In the genomic region with DNA sequence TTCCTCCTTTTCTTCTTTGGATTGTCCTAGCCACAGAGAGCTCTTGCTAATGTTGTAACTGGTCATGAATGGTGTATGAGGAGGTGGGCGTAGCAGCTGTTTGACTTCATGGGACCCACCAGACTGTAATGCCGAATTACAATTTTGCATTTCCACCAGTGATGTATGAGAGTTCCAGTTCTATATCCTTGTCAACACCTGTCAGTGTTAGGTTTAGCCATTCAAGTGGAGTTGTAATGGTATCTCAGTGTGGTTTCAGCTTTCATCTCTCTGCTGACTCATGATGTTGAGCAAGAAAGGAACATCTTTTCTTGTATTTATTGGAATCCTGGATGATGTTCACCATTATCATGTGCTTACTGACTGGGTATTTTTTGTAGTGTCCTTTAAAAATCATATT, we compare ENCODE assay signal across 8 cellular contexts. TPM values are rescaled to one million over a fixed set of nuclear protein-coding genes. Genes with fewer than 3 reads are reported as not detected.
DNase-seq lines count a peak whose midpoint lies in the region; ATAC-seq, FAIRE-seq and TF ChIP-seq lines count a peak whose summit lies in the region.

No MANE protein-coding gene starts in this region.

- H3K4me3 ChIP-seq in fibroblast of lung (replicated peaks in 1 of 4; ENCODE audit: control extremely low read depth in 1 of 4, insufficient read depth in 1 of 4, low read depth in 3 of 4, low read length in 4 of 4) (no peak overlapping the region), small intestine (ENCODE audit: low read depth in 1 of 2, low read length in 2 of 2) (no peak overlapping the region)

- no peak overlapping the region for H3K9ac ChIP-seq in fibroblast of lung (ENCODE audit: insufficient read depth, low read length)

- H3K36me3 Mint-ChIP-seq in activated naive CD4-positive, alpha-beta T cell treated with anti-CD3 and anti-CD28 coated beads, Interleukin-2, amount 10 ng/mL, durations not matched to agents 7 days and 5 days = peaks cover 24% of the 10 kb centered on the region
- H3K36me3 Mint-ChIP-seq in type B pancreatic cell = peaks cover 9% of the 10 kb centered on the region

- H3K79me2 ChIP-seq in fibroblast of lung (ENCODE audit: control insufficient read depth, insufficient read depth, low read length) = peaks cover 88% of the 10 kb centered on the region

- peak overlapping the region; percentile 79 for H3K27ac Mint-ChIP-seq in activated naive CD4-positive, alpha-beta T cell treated with anti-CD3 and anti-CD28 coated beads, Interleukin-2, amount 10 ng/mL, durations not matched to agents 7 days and 5 days
- H3K27ac Mint-ChIP-seq in type B pancreatic cell = peak overlapping the region; percentile 75

- peak overlapping the region; percentile 18 for H3K4me2 ChIP-seq in fibroblast of lung (ENCODE audit: extremely low read depth, insufficient read depth, low read length)

- H3K9me3 ChIP-seq in fibroblast of lung (ENCODE audit: control insufficient read depth, insufficient read depth, low read depth, low read length) (no peaks in the 10 kb centered on the region), small intestine (ENCODE audit: control insufficient read depth, low read depth) (no peaks in the 10 kb centered on the region)

- H3K36me3 ChIP-seq in fibroblast of lung (ENCODE audit: control insufficient read depth, insufficient read depth, low read length) = no peaks in the 10 kb centered on the region
- H3K36me3 ChIP-seq in small intestine (ENCODE audit: control insufficient read depth in 2 of 2, insufficient read depth in 2 of 2, low read length in 2 of 2) = no peaks in the 10 kb centered on the region

- H3K4me3 Mint-ChIP-seq in activated naive CD4-positive, alpha-beta T cell treated with anti-CD3 and anti-CD28 coated beads, Interleukin-2, amount 10 ng/mL, durations not matched to agents 7 days and 5 days = no peak overlapping the region
- peak overlapping the region; percentile 20 for H3K4me3 Mint-ChIP-seq in type B pancreatic cell

- no peaks in the 10 kb centered on the region for H3K27me3 Mint-ChIP-seq in activated naive CD4-positive, alpha-beta T cell treated with anti-CD3 and anti-CD28 coated beads, Interleukin-2, amount 10 ng/mL, durations not matched to agents 7 days and 5 days
- peaks cover 4% of the 10 kb centered on the region for H3K27me3 Mint-ChIP-seq in type B pancreatic cell

- H3K9me3 Mint-ChIP-seq in activated naive CD4-positive, alpha-beta T cell treated with anti-CD3 and anti-CD28 coated beads, Interleukin-2, amount 10 ng/mL, durations not matched to agents 7 days and 5 days = no peaks in the 10 kb centered on the region
- H3K9me3 Mint-ChIP-seq in type B pancreatic cell = no peaks in the 10 kb centered on the region

- CTCF ChIA-PET in activated naive CD4-positive, alpha-beta T cell treated with anti-CD3 and anti-CD28 coated beads, Interleukin-2, amount 10 ng/mL, durations not matched to agents 7 days and 5 days (lab: Charles Lee) = interaction anchor here (0.7 to 1.5 kb wide), 2 partner anchors 51 to 68 kb away, joined by 3 to 4 read pairs; no protein-coding TSS in a partner anchor

- TF ChIP-seq CTCF in fibroblast of lung (conservative IDR thresholded peaks at IDR 0.05 in 1 of 2, IDR thresholded peaks at IDR 0.05 in 1 of 2; ENCODE audit: low read depth in 1 of 2, low read length in 2 of 2) = no peak
- no peak for TF ChIP-seq CTCF in type B pancreatic cell (conservative IDR thresholded peaks at IDR 0.05)

- H3K27me3 ChIP-seq in fibroblast of lung (ENCODE audit: control insufficient read depth, insufficient read depth, low read length) (no peaks in the 10 kb centered on the region), small intestine (ENCODE audit: control insufficient read depth in 2 of 2, insufficient read depth in 2 of 2, low read length in 2 of 2) (no peaks in the 10 kb centered on the region)

- H3K27ac ChIP-seq in fibroblast of lung (ENCODE audit: insufficient read depth, low read length) (no peak overlapping the region), small intestine (ENCODE audit: low read depth in 1 of 2, low read length in 1 of 2) (peak overlapping the region in 1 of 2 donors; percentile 5)

- DNase-seq in activated naive CD4-positive, alpha-beta T cell treated with anti-CD3 and anti-CD28 coated beads, Interleukin-2, amount 10 ng/mL, durations not matched to agents 7 days and 5 days = no peak
- DNase-seq in activated naive CD4-positive, alpha-beta T cell treated with Interleukin-2 at 50 U/mL for 16 hours = no peak
- DNase-seq in NCI-H524 treated with DMSO at 0.1 percent for 48 hours (lab: John Stamatoyannopoulos, UW) (peak; percentile 76), fibroblast of lung (ENCODE audit: low read depth in 2 of 2) (peak; percentile 70 to 71), type B pancreatic cell (ENCODE audit: extremely low spot score, unreplicated experiment) (no peak), small intestine (no peak), globus pallidus (ENCODE audit: low spot score) (no peak)

- H2AFZ ChIP-seq in fibroblast of lung (ENCODE audit: low read length) = no peak overlapping the region

- H3K4me1 Mint-ChIP-seq in activated naive CD4-positive, alpha-beta T cell treated with anti-CD3 and anti-CD28 coated beads, Interleukin-2, amount 10 ng/mL, durations not matched to agents 7 days and 5 days = peaks cover 83% of the 10 kb centered on the region
- H3K4me1 Mint-ChIP-seq in type B pancreatic cell (ENCODE audit: unreplicated experiment) = peaks cover 73% of the 10 kb centered on the region

- peaks cover 27% of the 10 kb centered on the region for H3K4me1 ChIP-seq in fibroblast of lung (ENCODE audit: control insufficient read depth, extremely low read depth, insufficient read depth, low read length)
- H3K4me1 ChIP-seq in small intestine (ENCODE audit: control insufficient read depth in 2 of 2, insufficient read depth in 1 of 2, low read depth in 1 of 2, low read length in 1 of 2) = peaks cover 6 to 36% of the 10 kb centered on the region in 2 donors

- 80 to 92% (median 82%) methylated on average over 2 of the region's 2 CpGs for WGBS in small intestine, 3 donors

- ATAC-seq in HG02938 (IDR thresholded peaks at IDR 0.05; ENCODE audit: unreplicated experiment) = peak; percentile 49

- H4K20me1 ChIP-seq in fibroblast of lung (ENCODE audit: control insufficient read depth, extremely low read depth, insufficient read depth, low read length) = peaks cover 5% of the 10 kb centered on the region

- FAIRE-seq in small intestine (lab: Jason Lieb, UNC) = no peak

RNA-seq across cellular contexts. Expression of gene IGF2R, which starts 5.1 kb away (rescaled TPM):
- total RNA-seq in fibroblast of lung (233 and 300 TPM in 2 replicates), type B pancreatic cell (ENCODE audit: low replicate concordance) (79.8 and 95.5 TPM in 2 replicates)
- polyA plus RNA-seq in fibroblast of lung (37.6 and 48.5 TPM in 2 replicates), small intestine (10 to 100 TPM in 1 of 3 donors, 1 to 10 TPM in 2; 4.9 to 23.6 (median 5.9) TPM)
- polyA plus RNA-seq in fibroblast of lung (2012) = 74.0 and 84.4 TPM in 2 replicates
- polyA minus RNA-seq in fibroblast of lung (ENCODE audit: low replicate concordance) = 166 and 254 TPM in 2 replicates

Comparison
In these comparisons a context has a peak if more than half of its experiments do, and no peak if none do; other contexts are left out.
1. DNase-seq: peak in NCI-H524 treated with DMSO at 0.1 percent for 48 hours (single experiment) and fibroblast of lung (2 of 2); none in activated naive CD4-positive, alpha-beta T cell treated with anti-CD3 and anti-CD28 coated beads, Interleukin-2, amount 10 ng/mL, durations not matched to agents 7 days and 5 days (single experiment), activated naive CD4-positive, alpha-beta T cell treated with Interleukin-2 at 50 U/mL for 16 hours (single experiment), type B pancreatic cell (single experiment), small intestine (single experiment) and globus pallidus (single experiment).